Comparison of ENCODE assay signal across 34 cellular contexts in the genomic region with DNA sequence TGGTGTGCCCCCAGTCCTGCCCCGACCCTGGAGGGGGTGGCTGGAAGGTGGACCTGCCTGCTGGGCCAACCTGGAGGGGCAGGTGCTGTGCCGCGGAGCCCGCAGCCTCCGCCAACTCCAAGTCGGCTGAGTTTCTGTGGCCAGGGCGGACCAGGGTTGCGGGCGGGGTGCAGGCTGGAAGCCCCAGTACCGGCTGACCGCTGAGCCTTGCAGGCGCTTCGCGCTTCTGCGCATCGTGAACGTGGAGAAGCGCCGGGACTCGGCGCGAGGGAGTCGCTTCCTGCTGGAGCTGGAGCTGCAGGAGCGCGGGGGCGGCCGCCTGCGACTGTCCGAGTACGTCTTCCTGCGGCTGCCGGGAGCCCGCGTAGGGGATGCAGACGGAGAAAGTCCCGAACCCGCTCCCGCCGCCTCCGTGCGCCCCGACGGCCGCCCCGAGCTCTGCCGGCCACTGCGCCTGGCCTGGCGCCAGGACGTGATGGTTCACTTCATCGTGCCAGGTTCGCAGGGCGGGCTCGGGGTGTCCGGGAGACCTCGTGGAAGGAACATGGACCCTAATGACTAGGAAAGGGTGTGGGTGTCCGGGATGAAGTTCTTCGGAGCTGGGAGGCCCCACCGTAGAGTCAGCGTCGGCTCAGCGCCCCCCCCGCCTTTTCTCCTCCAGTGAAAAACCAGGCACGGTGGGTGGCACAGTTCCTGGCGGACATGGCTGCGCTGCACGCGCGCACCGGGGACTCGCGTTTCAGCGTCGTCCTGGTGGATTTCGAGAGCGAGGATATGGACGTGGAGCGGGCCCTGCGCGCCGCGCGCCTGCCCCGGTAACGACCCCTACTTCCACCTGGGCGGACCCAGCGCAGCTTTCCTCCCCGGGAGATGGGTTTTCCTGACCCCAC. TPM values are rescaled to one million over a fixed set of nuclear protein-coding genes. Genes with fewer than 3 reads are reported as not detected.
"Had no signal": no experiment of that assay in that cellular context is flagged by ENCODE, and none has a peak within 500 bp of the region (broad histone marks: within the 10 kb centered on the region; RNA-seq: fewer than 3 reads in every experiment).

No MANE protein-coding gene starts in this region.

- H3K4me3 ChIP-seq: adrenal gland, body of pancreas, breast epithelium, Peyer's patch, SJCRH30, SK-N-MC had no signal

- H3K27me3 ChIP-seq: adrenal gland, body of pancreas, breast epithelium, Peyer's patch, SJCRH30 had no signal

- ATAC-seq: activated CD4-positive, alpha-beta T cell treated with anti-CD3 and anti-CD28 coated beads for 36 hours; activated CD4-positive, CD25-positive, alpha-beta regulatory T cell treated with anti-CD3 and anti-CD28 coated beads, Interleukin-2, amount 50 U/mL, for 24 hours; activated CD8-positive, alpha-beta T cell treated with anti-CD3 and anti-CD28 coated beads, Interleukin-2, amount 10 ng/mL, durations not matched to agents 7 days and 5 days; activated naive CD4-positive, alpha-beta T cell treated with anti-CD3 and anti-CD28 coated beads, Interleukin-2, amount 50 U/mL, for 72 hours; activated T-cell treated with anti-CD3 and anti-CD28 coated beads, Interleukin-2, amount 50 U/mL, for 4 hours; body of pancreas; PC-3 had no signal

- H3K4me1 ChIP-seq: adrenal gland, body of pancreas, breast epithelium, Peyer's patch, SJCRH30 had no signal

- H3K4me3 Mint-ChIP-seq: activated CD4-positive, alpha-beta T cell treated with anti-CD3 and anti-CD28 coated beads for 36 hours; activated CD4-positive, alpha-beta T cell treated with anti-CD3 and anti-CD28 coated beads, Interleukin-2, amount 10 ng/mL, durations not matched to agents 7 days and 5 days; activated CD8-positive, alpha-beta T cell treated with anti-CD3 and anti-CD28 coated beads, Interleukin-2, amount 10 ng/mL, durations not matched to agents 7 days and 5 days; activated naive CD4-positive, alpha-beta T cell treated with anti-CD3 and anti-CD28 coated beads for 36 hours; activated T-cell treated with anti-CD3 and anti-CD28 coated beads, Interleukin-2, amount 50 U/mL, for 4 hours; activated T-helper 1 cell treated with anti-CD3 and anti-CD28 coated beads, Interleukin-12 subunit alpha, Interleukin-12 subunit beta, Interleukin-2, Interleukin-4 antibody, amounts not matched to agents 30 ng/mL and 10 ng/mL and 1 ng/mL, durations not matched to agents 14 hours and 24 hours and 36 hours had no signal

- H3K4me1 Mint-ChIP-seq: activated CD4-positive, alpha-beta T cell treated with anti-CD3 and anti-CD28 coated beads for 36 hours had no signal

- H3K27ac ChIP-seq: adrenal gland, body of pancreas, breast epithelium, KMS-11, Peyer's patch, SJCRH30, SK-N-MC had no signal

- FAIRE-seq: astrocyte, TTC549 had no signal

- H3K9me3 ChIP-seq: adrenal gland, body of pancreas, breast epithelium, Peyer's patch, SJCRH30 had no signal

- H3K36me3 ChIP-seq: adrenal gland, breast epithelium, Peyer's patch, SJCRH30 had no signal

- H3K9ac ChIP-seq: KMS-11 had no signal

- H3K4me2 ChIP-seq: KMS-11 had no signal

- H3K9me3 Mint-ChIP-seq: activated CD4-positive, alpha-beta T cell treated with anti-CD3 and anti-CD28 coated beads, Interleukin-2, amount 10 ng/mL, durations not matched to agents 7 days and 5 days; activated naive CD4-positive, alpha-beta T cell treated with anti-CD3 and anti-CD28 coated beads for 36 hours; activated naive CD4-positive, alpha-beta T cell treated with anti-CD3 and anti-CD28 coated beads, Interleukin-2, amount 50 U/mL, for 72 hours; activated T-cell treated with anti-CD3 and anti-CD28 coated beads, Interleukin-2, amount 50 U/mL, for 4 hours; activated T-helper 1 cell treated with anti-CD3 and anti-CD28 coated beads, Interleukin-12 subunit alpha, Interleukin-12 subunit beta, Interleukin-2, Interleukin-4 antibody, amounts not matched to agents 30 ng/mL and 10 ng/mL and 1 ng/mL, durations not matched to agents 14 hours and 24 hours and 36 hours had no signal

- DNase-seq: activated CD4-positive, alpha-beta T cell treated with anti-CD3 and anti-CD28 coated beads for 36 hours; activated CD4-positive, alpha-beta T cell treated with anti-CD3 and anti-CD28 coated beads, Interleukin-2, amount 10 ng/mL, durations not matched to agents 7 days and 5 days; activated CD4-positive, alpha-beta T cell treated with anti-CD3 and anti-CD28 coated beads, Interleukin-2, amount 50 U/mL, for 48 hours; activated CD8-positive, alpha-beta T cell treated with anti-CD3 and anti-CD28 coated beads, Interleukin-2, amount 10 ng/mL, durations not matched to agents 7 days and 5 days; activated gamma-delta T cell treated with Interleukin-2 at 50 U/mL for 16 hours; activated naive CD4-positive, alpha-beta T cell treated with anti-CD3 and anti-CD28 coated beads for 36 hours; activated T-cell treated with anti-CD3 and anti-CD28 coated beads, Interleukin-2, amount 50 U/mL, for 4 hours; adrenal gland; body of pancreas; caudate nucleus; MM.1S; MV-4-11; NCI-H1092; NCI-H1436 treated with DMSO at 0.1 percent for 48 hours; NCI-H1694 treated with DMSO at 0.1 percent for 48 hours; NCI-H2029; NCI-H345; NCI-H524 treated with DMSO at 0.1 percent for 48 hours; PC-3; Peyer's patch; RPMI8226; SHP77; SJCRH30; T1000 had no signal

- H3K27ac Mint-ChIP-seq: activated CD4-positive, alpha-beta T cell treated with anti-CD3 and anti-CD28 coated beads for 36 hours; activated CD4-positive, alpha-beta T cell treated with anti-CD3 and anti-CD28 coated beads, Interleukin-2, amount 10 ng/mL, durations not matched to agents 7 days and 5 days; activated CD8-positive, alpha-beta T cell treated with anti-CD3 and anti-CD28 coated beads, Interleukin-2, amount 10 ng/mL, durations not matched to agents 7 days and 5 days; activated naive CD4-positive, alpha-beta T cell treated with anti-CD3 and anti-CD28 coated beads for 36 hours; activated T-helper 1 cell treated with anti-CD3 and anti-CD28 coated beads, Interleukin-12 subunit alpha, Interleukin-12 subunit beta, Interleukin-2, Interleukin-4 antibody, amounts not matched to agents 30 ng/mL and 10 ng/mL and 1 ng/mL, durations not matched to agents 14 hours and 24 hours and 36 hours had no signal

RNA-seq across cellular contexts. Expression of a gene that starts 14.6 kb away (rescaled TPM):
- total RNA-seq: activated CD4-positive, alpha-beta T cell treated with anti-CD3 and anti-CD28 coated beads, Interleukin-2, amount 10 ng/mL, durations not matched to agents 7 days and 5 days; activated naive CD4-positive, alpha-beta T cell treated with anti-CD3 and anti-CD28 coated beads for 36 hours; activated T-helper 1 cell treated with anti-CD3 and anti-CD28 coated beads, Interleukin-12 subunit alpha, Interleukin-12 subunit beta, Interleukin-2, Interleukin-4 antibody, amounts not matched to agents 30 ng/mL and 10 ng/mL and 1 ng/mL, durations not matched to agents 14 hours and 24 hours and 36 hours; SJCRH30; T-helper 1 cell treated with Interleukin-12 subunit alpha and Interleukin-12 subunit beta and Interleukin-4 antibody, amounts not matched to agents 30 ng/mL and 1 ng/mL, for 36 hours; T-helper 2 cell treated with Interferon-gamma antibody and Interleukin-4, amounts not matched to agents 100 ng/mL and 5 ng/mL, for 36 hours had no signal

RNA-seq across cellular contexts. Expression of a gene that starts 35.3 kb away (rescaled TPM):
- total RNA-seq: SJCRH30 had no signal
